In genomic region chr18:57959278-57959677, GRCh38 we compare ENCODE assay signal across 8 cellular contexts.
DNase-seq lines count a peak whose midpoint lies in the region; ATAC-seq, FAIRE-seq and TF ChIP-seq lines count a peak whose summit lies in the region.

No MANE protein-coding gene starts in this region.

- H3K27ac ChIP-seq in WERI-Rb-1 = no peak overlapping the region
- no peak overlapping the region for H3K27ac ChIP-seq in psoas muscle

- peak; percentile 76 for TF ChIP-seq CTCF in WERI-Rb-1 (IDR thresholded peaks at IDR 0.05; ENCODE audit: low read depth, low read length)
- TF ChIP-seq CTCF in psoas muscle (IDR thresholded peaks at IDR 0.05) = no peak

- H3K4me3 ChIP-seq in WERI-Rb-1 (ENCODE audit: low read depth, low read length) (no peak overlapping the region), psoas muscle (no peak overlapping the region)

- H3K4me1 ChIP-seq in psoas muscle = no peaks in the 10 kb centered on the region

- peak; percentile 69 for ATAC-seq in GM18861 (IDR thresholded peaks at IDR 0.05; ENCODE audit: unreplicated experiment)
- ATAC-seq in psoas muscle = no peak

- peak; percentile 17 for FAIRE-seq in islet of Langerhans (lab: Jason Lieb, UNC)

- 39 to 51% (median 41%) methylated on average over 3 of the region's 3 CpGs for WGBS in psoas muscle, 3 donors

- H3K9me3 ChIP-seq in WERI-Rb-1 (ENCODE audit: severe bottlenecking) (no peaks in the 10 kb centered on the region), psoas muscle (no peaks in the 10 kb centered on the region)

- peak; percentile 47 for DNase-seq in AG08395 (ENCODE audit: low spot score)
- DNase-seq in NCI-H128 (lab: John Stamatoyannopoulos, UW; ENCODE audit: unreplicated experiment) = peak; percentile 9
- peak; percentile 65 for DNase-seq in WERI-Rb-1
- DNase-seq in activated T-cell treated with anti-CD3 and anti-CD28 coated beads, Interleukin-2, amount 50 U/mL, for 1 hour = no peak
- DNase-seq in psoas muscle = no peak
- no peak for DNase-seq in GOT3 (lab: John Stamatoyannopoulos, UW)

- H3K27me3 ChIP-seq in WERI-Rb-1 (ENCODE audit: insufficient read depth, low read depth, severe bottlenecking) (no peaks in the 10 kb centered on the region), psoas muscle (ENCODE audit: insufficient read depth in 3 of 3, low read length in 2 of 3) (peaks cover 0 to 8% (median 0%) of the 10 kb centered on the region in 3 donors)

- intact Hi-C loops in psoas muscle (cut with DNase I) = no loop called here

- H3K36me3 ChIP-seq in WERI-Rb-1 (no peaks in the 10 kb centered on the region), psoas muscle (ENCODE audit: insufficient read depth in 1 of 2, low read depth in 1 of 2) (no peaks in the 10 kb centered on the region)

Comparison
In these comparisons a context has a peak if more than half of its experiments do, and no peak if none do; other contexts are left out.
1. DNase-seq: peak in AG08395 (single experiment), NCI-H128 (single experiment) and WERI-Rb-1 (single experiment); none in activated T-cell treated with anti-CD3 and anti-CD28 coated beads, Interleukin-2, amount 50 U/mL, for 1 hour (single experiment), psoas muscle (0 of 2) and GOT3 (single experiment).